ENCODE assay signal across 18 cellular contexts in the genomic region with DNA sequence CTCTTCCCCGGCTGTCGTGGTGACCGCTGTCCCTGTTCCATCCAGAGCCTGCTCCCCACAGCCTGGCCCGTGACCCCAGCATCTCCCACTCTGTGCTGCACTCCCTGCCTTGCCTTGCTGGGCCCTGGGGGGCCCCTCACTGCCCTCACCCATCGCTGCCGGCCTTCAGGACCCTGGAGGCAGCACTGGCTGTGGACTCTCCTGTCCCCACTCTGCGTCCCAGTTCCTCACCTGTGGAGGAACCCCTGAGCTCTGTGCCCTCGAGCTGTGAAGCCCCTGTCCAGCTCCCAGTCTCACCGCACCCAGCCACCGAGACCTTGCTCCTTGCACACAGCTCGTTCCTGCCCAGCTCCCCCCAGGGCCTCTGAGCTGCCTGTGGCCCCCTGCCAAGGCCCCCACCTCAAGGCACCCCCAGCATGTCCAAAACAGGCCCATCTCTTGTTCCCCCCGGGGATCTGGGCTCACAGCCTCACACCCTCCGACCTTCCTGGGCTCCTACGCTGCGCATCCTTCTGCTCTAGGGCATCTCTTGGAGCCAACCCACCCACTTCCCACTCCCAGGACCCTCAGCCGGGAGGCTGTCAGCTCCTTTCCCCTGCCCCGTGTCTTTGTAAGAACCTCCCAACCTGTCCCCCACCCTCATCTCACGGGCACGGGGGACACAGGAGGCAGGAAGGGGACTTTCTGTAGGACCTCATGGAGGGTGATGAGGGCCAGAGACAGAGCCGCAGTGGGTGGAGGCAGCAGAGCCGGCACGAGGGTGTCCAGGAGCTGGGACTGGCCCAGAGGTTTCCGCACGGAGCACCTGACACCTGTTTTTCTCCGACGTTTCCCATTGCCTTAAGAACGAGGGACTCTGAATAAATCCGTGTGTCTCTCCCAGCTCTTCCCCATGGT.
"Had no signal": no experiment of that assay in that cellular context is flagged by ENCODE, and none has a peak within 500 bp of the region (broad histone marks: within the 10 kb centered on the region; RNA-seq: fewer than 3 reads in every experiment).

No MANE protein-coding gene starts in this region.

- DNase-seq: cortex of kidney; dorsolateral prefrontal cortex; effector CD8-positive, alpha-beta T cell; hippocampal formation; kidney glomerular epithelial cell; mammary epithelial cell; nucleus accumbens; right cardiac atrium; small intestine; stimulated activated CD4-positive, alpha-beta T cell treated with anti-CD3 and anti-CD28 coated beads, Interleukin-12 subunit alpha, Interleukin-12 subunit beta, amount 100 ng/mL, for 4 hours; stimulated activated CD4-positive, alpha-beta T cell treated with anti-CD3 and anti-CD28 coated beads, Interleukin-2, amount 100 ng/mL, for 48 hours; stimulated activated naive CD4-positive, alpha-beta T cell treated with Interleukin-2 at 50 U/mL for 16 hours; tibial artery; upper lobe of right lung had no signal

- H3K27me3 ChIP-seq: dorsolateral prefrontal cortex, heart left ventricle, pancreas, tibial artery, upper lobe of right lung, vagina had no signal

- H3K4me3 ChIP-seq: dorsolateral prefrontal cortex, heart left ventricle, pancreas, tibial artery, upper lobe of right lung, vagina had no signal

- H3K36me3 ChIP-seq: pancreas, upper lobe of right lung had no signal

- H3K4me1 ChIP-seq: heart left ventricle, pancreas, tibial artery, upper lobe of right lung, vagina had no signal

- H3K27ac ChIP-seq: dorsolateral prefrontal cortex, heart left ventricle, pancreas, tibial artery, upper lobe of right lung, vagina had no signal

- ATAC-seq: heart left ventricle; naive thymus-derived CD8-positive, alpha-beta T cell; pancreas; right cardiac atrium; upper lobe of right lung had no signal

- H3K9me3 ChIP-seq: heart left ventricle, pancreas, tibial artery, upper lobe of right lung, vagina had no signal
